ENCODE assay signal across 19 cellular contexts in genomic region chr3:183542355-183542754, GRCh38. TPM values are rescaled to one million over a fixed set of nuclear protein-coding genes. Genes with fewer than 3 reads are reported as not detected.
DNase-seq lines count a peak whose midpoint lies in the region; ATAC-seq and TF ChIP-seq lines count a peak whose summit lies in the region.
"Had no signal": no experiment of that assay in that cellular context is flagged by ENCODE, and none has a peak within 500 bp of the region (broad histone marks: within the 10 kb centered on the region; RNA-seq: fewer than 3 reads in every experiment).

No MANE protein-coding gene starts in this region.

- H3K79me2 ChIP-seq in mesendoderm (ENCODE audit: control insufficient read depth, insufficient read depth, low read length) = no peaks in the 10 kb centered on the region

- no peak overlapping the region for H3K4ac ChIP-seq in mesendoderm (ENCODE audit: low read depth, low read length)

- POLR2A ChIA-PET in CD8-positive, alpha-beta memory T cell (lab: Charles Lee) = interaction anchor here (0.6 kb wide), 1 partner anchor 429 kb away, joined by 3 read pairs; no protein-coding TSS in a partner anchor
- POLR2A ChIA-PET in activated B cell treated with CpG ODN at 0.5 μM for 24 hours (lab: Charles Lee) = interaction anchor here (0.8 to 3.0 kb wide), 7 partner anchors 10 to 342 kb away, joined by 3 to 31 read pairs (median 9); partner anchors contain the start of genes KLHL6 and PARL

- peak overlapping the region in 9 of 11 experiments; percentile 91 to 97 (median 96); a peak in 17 of 22 replicates for H3K27ac ChIP-seq in BLaER1 treated with 17β-estradiol and CSF1 and Interleukin-3, amounts not matched to agents 10 nM and 100 nM
- no peak overlapping the region for H3K27ac ChIP-seq in CD8-positive, alpha-beta memory T cell (ENCODE audit: low read depth, low read length)
- H3K27ac ChIP-seq in mesendoderm (ENCODE audit: low read depth, low read length) = no peak overlapping the region
- H3K27ac ChIP-seq: ascending aorta, tibial nerve, WERI-Rb-1 had no signal

- H4K8ac ChIP-seq in mesendoderm (ENCODE audit: low read depth, low read length) = no peak overlapping the region

- H3K23ac ChIP-seq in mesendoderm (ENCODE audit: low read length) = no peak overlapping the region

- no peaks in the 10 kb centered on the region for H3K27me3 ChIP-seq in BLaER1 treated with 17β-estradiol and CSF1 and Interleukin-3, amounts not matched to agents 10 nM and 100 nM
- no peaks in the 10 kb centered on the region for H3K27me3 ChIP-seq in CD8-positive, alpha-beta memory T cell (ENCODE audit: insufficient read depth, low read length, poor library complexity, severe bottlenecking)
- H3K27me3 ChIP-seq in H7 (ENCODE audit: control insufficient read depth, insufficient read depth, low read length) (no peaks in the 10 kb centered on the region), mesendoderm (ENCODE audit: insufficient read depth, low read length, poor library complexity) (no peaks in the 10 kb centered on the region)
- H3K27me3 ChIP-seq: ascending aorta, tibial nerve had no signal

- peaks cover 14 to 62% (median 33%) of the 10 kb centered on the region in 11 experiments; a peak in 18 of 22 replicates for H4K20me1 ChIP-seq in BLaER1 treated with 17β-estradiol and CSF1 and Interleukin-3, amounts not matched to agents 10 nM and 100 nM

- no peak overlapping the region for H3K56ac ChIP-seq in mesendoderm (ENCODE audit: low read length)

- H3K4me1 ChIP-seq in BLaER1 treated with 17β-estradiol and CSF1 and Interleukin-3, amounts not matched to agents 10 nM and 100 nM = peaks cover 55 to 100% (median 94%) of the 10 kb centered on the region in 10 experiments
- peaks cover 60% of the 10 kb centered on the region for H3K4me1 ChIP-seq in CD8-positive, alpha-beta memory T cell (ENCODE audit: insufficient read depth, low read length)
- H3K4me1 ChIP-seq in mesendoderm (ENCODE audit: control insufficient read depth, low read depth, low read length) = peaks cover 3% of the 10 kb centered on the region
- H3K4me1 ChIP-seq: ascending aorta had no signal

- WGBS in mesendoderm (ENCODE audit: extremely low coverage, insufficient coverage, low lambda C conversion rate) = no CpG with 5 or more reads among the region's 4 CpGs

- H3K36me3 Mint-ChIP-seq in CD8-positive, alpha-beta memory T cell = peaks cover 0 to 37% (median 8%) of the 10 kb centered on the region in 3 donors
- peaks cover 25% of the 10 kb centered on the region for H3K36me3 Mint-ChIP-seq in activated B cell treated with CpG ODN at 0.5 μM for 24 hours (ENCODE audit: low read depth)
- peaks cover 49% of the 10 kb centered on the region for H3K36me3 Mint-ChIP-seq in endothelial cell (ENCODE audit: low read depth, unreplicated experiment)

- H2BK5ac ChIP-seq in mesendoderm (ENCODE audit: low read length) = no peak overlapping the region

- peaks cover 17 to 57% (median 29%) of the 10 kb centered on the region in 11 experiments for H3K36me3 ChIP-seq in BLaER1 treated with 17β-estradiol and CSF1 and Interleukin-3, amounts not matched to agents 10 nM and 100 nM
- H3K36me3 ChIP-seq in CD8-positive, alpha-beta memory T cell (ENCODE audit: insufficient read depth, low read length) = peaks cover 2% of the 10 kb centered on the region
- H3K36me3 ChIP-seq in H7 (replicated peaks; ENCODE audit: control insufficient read depth, insufficient read depth, low read length) (no peaks in the 10 kb centered on the region), mesendoderm (ENCODE audit: control insufficient read depth, insufficient read depth, low read length) (no peaks in the 10 kb centered on the region)
- H3K36me3 ChIP-seq: ascending aorta, tibial nerve, WERI-Rb-1 had no signal

- H3K27ac Mint-ChIP-seq in CD8-positive, alpha-beta memory T cell = peak overlapping the region in 7 of 8 donors; percentile 1 to 93 (median 71)
- H3K27ac Mint-ChIP-seq in activated B cell treated with CpG ODN at 0.5 μM for 24 hours (peak overlapping the region; percentile 91), endothelial cell (ENCODE audit: unreplicated experiment) (no peak overlapping the region)

- peaks cover 42 to 88% (median 74%) of the 10 kb centered on the region in 3 donors for H3K4me1 Mint-ChIP-seq in CD8-positive, alpha-beta memory T cell
- H3K4me1 Mint-ChIP-seq in activated B cell treated with CpG ODN at 0.5 μM for 24 hours (peaks cover 94% of the 10 kb centered on the region), endothelial cell (ENCODE audit: unreplicated experiment) (peaks cover 58% of the 10 kb centered on the region)

- 0 out of 20 replicates have a peak overlapping the region, but pooled peaks of 1 of the 10 experiments have one; percentile 5 for H3K4me3 ChIP-seq in BLaER1 treated with 17β-estradiol and CSF1 and Interleukin-3, amounts not matched to agents 10 nM and 100 nM
- no peak overlapping the region for H3K4me3 ChIP-seq in CD8-positive, alpha-beta memory T cell (ENCODE audit: low read length)
- H3K4me3 ChIP-seq in H7 (ENCODE audit: insufficient read depth, low read depth, low read length) (no peak overlapping the region), mesendoderm (ENCODE audit: low read length) (no peak overlapping the region)
- H3K4me3 ChIP-seq: ascending aorta, tibial nerve had no signal

- CTCF ChIA-PET in CD8-positive, alpha-beta memory T cell (lab: Charles Lee) = interaction anchor here (0.9 kb wide), 1 partner anchor 17 kb away, joined by 3 read pairs; no protein-coding TSS in a partner anchor
- CTCF ChIA-PET in activated B cell treated with CpG ODN at 0.5 μM for 24 hours (lab: Charles Lee) = interaction anchor here (1.4 to 2.6 kb wide), 4 partner anchors 13 to 49 kb away, joined by 4 to 12 read pairs (median 5); partner anchors contain the start of gene KLHL6

- H2BK120ac ChIP-seq in mesendoderm (ENCODE audit: low read depth, low read length) = no peak overlapping the region

- no peak overlapping the region for H2AK5ac ChIP-seq in mesendoderm (ENCODE audit: low read length)

- H4K5ac ChIP-seq in mesendoderm (ENCODE audit: low read length) = no peak overlapping the region

- H3K27me3 Mint-ChIP-seq in CD8-positive, alpha-beta memory T cell = peaks cover 0 to 2% of the 10 kb centered on the region in 2 donors
- H3K27me3 Mint-ChIP-seq in activated B cell treated with CpG ODN at 0.5 μM for 24 hours (no peaks in the 10 kb centered on the region), endothelial cell (ENCODE audit: unreplicated experiment) (peaks cover 13% of the 10 kb centered on the region)

- H3K9me3 ChIP-seq in BLaER1 treated with 17β-estradiol and CSF1 and Interleukin-3, amounts not matched to agents 10 nM and 100 nM (replicated peaks in 1 of 11) = no peaks in the 10 kb centered on the region
- no peaks in the 10 kb centered on the region for H3K9me3 ChIP-seq in CD8-positive, alpha-beta memory T cell (ENCODE audit: low read length)
- H3K9me3 ChIP-seq: ascending aorta, tibial nerve had no signal

- H3K9me3 Mint-ChIP-seq in CD8-positive, alpha-beta memory T cell = no peaks in the 10 kb centered on the region
- H3K9me3 Mint-ChIP-seq in activated B cell treated with CpG ODN at 0.5 μM for 24 hours (no peaks in the 10 kb centered on the region), endothelial cell (ENCODE audit: unreplicated experiment) (no peaks in the 10 kb centered on the region)

- peak overlapping the region in 9 of 11 experiments; percentile 18 to 84 (median 79); a peak in 13 of 22 replicates for H3K9ac ChIP-seq in BLaER1 treated with 17β-estradiol and CSF1 and Interleukin-3, amounts not matched to agents 10 nM and 100 nM
- H3K9ac ChIP-seq in mesendoderm (ENCODE audit: low read length) = no peak overlapping the region

- ATAC-seq in activated B cell treated with CpG ODN at 0.5 μM for 24 hours (ENCODE audit: low read depth) = no peak
- no peak for ATAC-seq in GM19351 (IDR thresholded peaks at IDR 0.05; ENCODE audit: unreplicated experiment)
- ATAC-seq: PC-3 had no signal

- TF ChIP-seq CTCF in activated B cell treated with CpG ODN at 0.5 μM for 24 hours (IDR thresholded peaks at IDR 0.05) (no peak), endothelial cell (IDR thresholded peaks at IDR 0.05; ENCODE audit: unreplicated experiment) (no peak)

- no peak overlapping the region for H2BK15ac ChIP-seq in mesendoderm (replicated peaks; ENCODE audit: low read depth)

- no peak overlapping the region for H3K18ac ChIP-seq in mesendoderm (ENCODE audit: low read length)

- DNase-seq in CD8-positive, alpha-beta memory T cell = no peak
- no peak for DNase-seq in activated B cell treated with CpG ODN at 0.5 μM for 24 hours
- DNase-seq in endothelial cell (ENCODE audit: low spot score) = no peak
- DNase-seq in H7 = no peak
- DNase-seq in mucosa of gallbladder (ENCODE audit: low spot score) = no peak
- DNase-seq in mesendoderm = no peak
- DNase-seq: cortex of kidney, DMS53, left ventricle myocardium superior, NCI-H2081, NCI-H526, PC-3, posterior cingulate gyrus, WERI-Rb-1 had no signal

- H3K4me2 ChIP-seq in BLaER1 treated with 17β-estradiol and CSF1 and Interleukin-3, amounts not matched to agents 10 nM and 100 nM = peak overlapping the region; percentile 76 to 97 (median 85)
- H3K4me2 ChIP-seq in mesendoderm (ENCODE audit: low read length) = no peak overlapping the region

- H3K79me1 ChIP-seq in mesendoderm (ENCODE audit: low read length) = no peaks in the 10 kb centered on the region

- intact Hi-C loops in activated B cell treated with CpG ODN at 0.5 μM for 24 hours (cut with micrococcal nuclease) = no loop called here

- peak overlapping the region in 4 of 7 donors; percentile 22 to 78 (median 56) for H3K4me3 Mint-ChIP-seq in CD8-positive, alpha-beta memory T cell
- peak overlapping the region; percentile 78 for H3K4me3 Mint-ChIP-seq in activated B cell treated with CpG ODN at 0.5 μM for 24 hours
- peak overlapping the region; percentile 26 for H3K4me3 Mint-ChIP-seq in endothelial cell (ENCODE audit: unreplicated experiment)

RNA-seq across cellular contexts. Expression of gene KLHL6, which starts 13.2 kb away (rescaled TPM):
- 10 to 100 TPM; 31.0 to 31.3 TPM for total RNA-seq in CD8-positive, alpha-beta memory T cell
- 9.1 TPM for polyA plus RNA-seq in CD8-positive, alpha-beta memory T cell
- 34.6 and 41.7 TPM in 2 replicates for total RNA-seq in activated B cell treated with CpG ODN at 0.5 μM for 24 hours
- total RNA-seq in endothelial cell (ENCODE audit: unreplicated experiment) = 46.1 TPM
- 0.33 and 0.69 TPM in 2 replicates for total RNA-seq in H7 (2014; rRNA removed; shearing (Covaris generic))
- 3.7 TPM for total RNA-seq in mucosa of gallbladder
- polyA plus RNA-seq in mesendoderm (2013, experiment 1 of 2) = 0.08 TPM
- 0.06 TPM for polyA plus RNA-seq in mesendoderm (2013, experiment 2 of 2)
- total RNA-seq: epithelial cell of proximal tubule, PC-3 had no signal

Comparison
In these comparisons a context has a peak if more than half of its experiments do, and no peak if none do; other contexts are left out.
1. H3K27ac ChIP-seq: peak in BLaER1 treated with 17β-estradiol and CSF1 and Interleukin-3, amounts not matched to agents 10 nM and 100 nM (9 of 11); none in CD8-positive, alpha-beta memory T cell (single experiment) and mesendoderm (single experiment).
2. H3K4me3 Mint-ChIP-seq: peak in every context shown above with its lines; median percentile 78 in activated B cell treated with CpG ODN at 0.5 μM for 24 hours; 56 in CD8-positive, alpha-beta memory T cell; 26 in endothelial cell.